ENCODE assay signal across 25 cellular contexts in genomic region chr5:147667363-147667762, GRCh38.
"Had no signal": no experiment of that assay in that cellular context is flagged by ENCODE, and none has a peak within 500 bp of the region (broad histone marks: within the 10 kb centered on the region; RNA-seq: fewer than 3 reads in every experiment).

No MANE protein-coding gene starts in this region.

- ATAC-seq: effector memory CD8-positive, alpha-beta T cell; esophagus mucosa; gastrocnemius medialis; heart right ventricle; left cardiac atrium; lower lobe of right lung; mucosa of descending colon had no signal

- H3K9me3 ChIP-seq: colonic mucosa, esophagus squamous epithelium, gastrocnemius medialis, heart right ventricle, left ventricle myocardium inferior, lower lobe of right lung, mucosa of descending colon had no signal

- FAIRE-seq: endometrium, islet of Langerhans, keratinocyte had no signal

- H3K36me3 ChIP-seq: colonic mucosa, esophagus squamous epithelium, gastrocnemius medialis, heart right ventricle, left ventricle myocardium inferior, lower lobe of right lung had no signal

- H3K4me1 ChIP-seq: colonic mucosa, esophagus squamous epithelium, gastrocnemius medialis, lower lobe of right lung had no signal

- H3K4me3 ChIP-seq: colonic mucosa, esophagus squamous epithelium, gastrocnemius medialis, heart right ventricle, left ventricle myocardium inferior, lower lobe of right lung, mucosa of descending colon had no signal

- H3K27me3 ChIP-seq: colonic mucosa, gastrocnemius medialis had no signal

- H3K27ac ChIP-seq: colonic mucosa, epithelial cell of prostate, esophagus squamous epithelium, gastrocnemius medialis, heart right ventricle, left ventricle myocardium inferior, lower lobe of right lung had no signal

- DNase-seq: colonic mucosa; cortex of kidney; effector CD8-positive, alpha-beta T cell; effector memory CD8-positive, alpha-beta T cell; endodermal cell; erythroblast; esophagus squamous epithelium; foreskin fibroblast; foreskin melanocyte; gastrocnemius medialis; glutamatergic neuron; head of caudate nucleus; heart right ventricle; hippocampal formation; left cardiac atrium; left ventricle myocardium inferior; lower lobe of right lung; mesenchymal stem cell; mucosa of descending colon; naive B cell had no signal
